Comparison of ENCODE assay signal across 8 cellular contexts in the genomic region with DNA sequence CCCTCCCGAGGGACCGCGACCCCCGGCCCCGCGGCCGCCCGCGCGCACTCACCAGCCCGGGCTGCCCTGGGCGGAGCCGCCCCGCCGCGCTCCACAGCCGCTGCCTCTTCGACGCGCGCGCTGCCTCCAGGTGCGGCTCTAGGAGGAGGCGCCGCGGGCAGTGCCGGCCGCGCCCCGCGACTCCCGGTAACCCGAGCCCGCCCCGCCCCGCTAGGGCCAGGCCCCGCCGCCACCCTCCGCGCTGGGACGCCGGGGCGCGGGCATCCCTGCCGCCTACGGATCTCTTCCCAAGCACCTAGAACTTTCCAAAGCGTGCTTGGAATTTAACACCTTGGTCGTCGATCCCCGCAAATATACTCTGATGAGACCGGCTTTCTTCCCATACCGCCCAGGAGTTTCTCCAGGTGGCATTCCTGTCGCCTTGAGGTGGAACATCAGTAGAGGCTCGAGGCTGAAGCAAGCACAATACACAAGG. TPM values are rescaled to one million over a fixed set of nuclear protein-coding genes. Genes with fewer than 3 reads are reported as not detected.
A peak's percentile ranks its signal among the peaks of the same experiment; 100 is the strongest.
DNase-seq lines count a peak whose midpoint lies in the region; ATAC-seq, FAIRE-seq and TF ChIP-seq lines count a peak whose summit lies in the region.

A gene with protein sequence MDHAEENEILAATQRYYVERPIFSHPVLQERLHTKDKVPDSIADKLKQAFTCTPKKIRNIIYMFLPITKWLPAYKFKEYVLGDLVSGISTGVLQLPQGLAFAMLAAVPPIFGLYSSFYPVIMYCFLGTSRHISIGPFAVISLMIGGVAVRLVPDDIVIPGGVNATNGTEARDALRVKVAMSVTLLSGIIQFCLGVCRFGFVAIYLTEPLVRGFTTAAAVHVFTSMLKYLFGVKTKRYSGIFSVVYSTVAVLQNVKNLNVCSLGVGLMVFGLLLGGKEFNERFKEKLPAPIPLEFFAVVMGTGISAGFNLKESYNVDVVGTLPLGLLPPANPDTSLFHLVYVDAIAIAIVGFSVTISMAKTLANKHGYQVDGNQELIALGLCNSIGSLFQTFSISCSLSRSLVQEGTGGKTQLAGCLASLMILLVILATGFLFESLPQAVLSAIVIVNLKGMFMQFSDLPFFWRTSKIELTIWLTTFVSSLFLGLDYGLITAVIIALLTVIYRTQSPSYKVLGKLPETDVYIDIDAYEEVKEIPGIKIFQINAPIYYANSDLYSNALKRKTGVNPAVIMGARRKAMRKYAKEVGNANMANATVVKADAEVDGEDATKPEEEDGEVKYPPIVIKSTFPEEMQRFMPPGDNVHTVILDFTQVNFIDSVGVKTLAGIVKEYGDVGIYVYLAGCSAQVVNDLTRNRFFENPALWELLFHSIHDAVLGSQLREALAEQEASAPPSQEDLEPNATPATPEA (minus strand): TSS at position 162 of the 475 bp plus-strand sequence. CDS start 24,693 bp downstream, outside the sequence.

- peak; percentile 18 for DNase-seq in GM12892 (ENCODE audit: insufficient read length)
- peak; percentile 58 for DNase-seq in NCI-H510A (lab: John Stamatoyannopoulos, UW)
- DNase-seq in colonic mucosa: peak; percentile 66
- DNase-seq in SK-N-DZ (ENCODE audit: low spot score): no peak

- H2AFZ ChIP-seq in ACC112 (ENCODE audit: low read length, unreplicated experiment): peak within 1 kb of the TSS; percentile 21

- ATAC-seq in GM18502 (IDR thresholded peaks at IDR 0.05; ENCODE audit: poor library complexity, unreplicated experiment) (no peak), GM18517 (IDR thresholded peaks at IDR 0.05; ENCODE audit: unreplicated experiment) (no peak)

- H3K4me3 ChIP-seq in ACC112 (ENCODE audit: low read depth, low read length) (peak within 1 kb of the TSS; percentile 68), colonic mucosa (peak within 1 kb of the TSS; percentile 31), mesodermal cell (ENCODE audit: extremely low read depth, insufficient read depth, low read length, poor library complexity, severe bottlenecking) (peak within 1 kb of the TSS; percentile 16)

- H3K36me3 ChIP-seq in ACC112 (ENCODE audit: insufficient read depth, low read length) (no peaks in the 10 kb centered on the region), colonic mucosa (no peaks in the 10 kb centered on the region), mesodermal cell (ENCODE audit: control insufficient read depth, insufficient read depth, low read length) (no peaks in the 10 kb centered on the region)

- 4 to 6% methylated on average over 13 to 33 of the region's 54 CpGs for WGBS in mesodermal cell (ENCODE audit: insufficient coverage in 2 of 2), 2 experiments

- H3K4me1 ChIP-seq in ACC112 (ENCODE audit: control insufficient read depth, insufficient read depth, low read length, unreplicated experiment): no peaks in the 10 kb centered on the region
- H3K4me1 ChIP-seq in colonic mucosa: no peaks in the 10 kb centered on the region
- H3K4me1 ChIP-seq in mesodermal cell (ENCODE audit: control insufficient read depth, insufficient read depth, low read length, poor library complexity, severe bottlenecking): peaks cover 5% of the 10 kb centered on the region

- H3K79me2 ChIP-seq in ACC112 (ENCODE audit: control insufficient read depth, insufficient read depth, low read length, unreplicated experiment): no peaks in the 10 kb centered on the region

- peak within 1 kb of the TSS; percentile 12 to 56 for H3K9ac ChIP-seq in colonic mucosa (ENCODE audit: low read depth in 2 of 2, low read length in 2 of 2)

- no peak for FAIRE-seq in GM12892 (lab: Jason Lieb, UNC)

- H3K27me3 ChIP-seq in ACC112 (ENCODE audit: insufficient read depth, low read length) (peaks cover 66% of the 10 kb centered on the region), colonic mucosa (peaks cover 15% of the 10 kb centered on the region)

- H3K9me3 ChIP-seq in colonic mucosa: no peaks in the 10 kb centered on the region
- H3K9me3 ChIP-seq in mesodermal cell (ENCODE audit: control insufficient read depth, low read length): no peaks in the 10 kb centered on the region

- no peak for TF ChIP-seq CTCF in colonic mucosa (IDR thresholded peaks at IDR 0.05)

- intact Hi-C loops in colonic mucosa (cut with DNase I): no loop called here

- H3K27ac ChIP-seq in ACC112 (ENCODE audit: low read depth, low read length): no peak within 1 kb of the TSS
- H3K27ac ChIP-seq in colonic mucosa: no peak within 1 kb of the TSS
- H3K27ac ChIP-seq in mesodermal cell (ENCODE audit: low read depth, low read length, severe bottlenecking): no peak within 1 kb of the TSS

- TF ChIP-seq POLR2A in GM12892 (IDR thresholded peaks at IDR 0.05; ENCODE audit: low read depth, low read length): no peak

RNA-seq across cellular contexts. Expression of the gene that starts here (rescaled TPM):
- polyA plus RNA-seq in GM12892 (2012; ENCODE audit: missing spikeins): not detected
- total RNA-seq in colonic mucosa: under 1 TPM in 1 of 2 donors, not detected in 1; 0.25 TPM
- not detected for polyA plus RNA-seq in mesodermal cell (2013, experiment 1 of 2)
- polyA plus RNA-seq in mesodermal cell (2013, experiment 2 of 2): not detected
- polyA plus RNA-seq in SK-N-DZ (2014; cell fraction: cytosol; rRNA removed): 0.05 TPM in 1 of 2 replicates, not detected in the other
- 0.07 and 0.31 TPM in 2 replicates for polyA plus RNA-seq in SK-N-DZ (2014; cell fraction: nucleus; rRNA removed)

Comparison
In these comparisons a context has a peak if more than half of its experiments do, and no peak if none do; other contexts are left out.
1. Peak in DNase-seq, H3K4me3 ChIP-seq and H3K9ac ChIP-seq in colonic mucosa; RNA of the gene not detected or under 1 TPM.
2. H3K4me3 ChIP-seq: peak in every context shown above with its lines; median percentile 68 in ACC112; 31 in colonic mucosa; 16 in mesodermal cell.